8 cellular contexts compared by ENCODE assay signal in the genomic region with DNA sequence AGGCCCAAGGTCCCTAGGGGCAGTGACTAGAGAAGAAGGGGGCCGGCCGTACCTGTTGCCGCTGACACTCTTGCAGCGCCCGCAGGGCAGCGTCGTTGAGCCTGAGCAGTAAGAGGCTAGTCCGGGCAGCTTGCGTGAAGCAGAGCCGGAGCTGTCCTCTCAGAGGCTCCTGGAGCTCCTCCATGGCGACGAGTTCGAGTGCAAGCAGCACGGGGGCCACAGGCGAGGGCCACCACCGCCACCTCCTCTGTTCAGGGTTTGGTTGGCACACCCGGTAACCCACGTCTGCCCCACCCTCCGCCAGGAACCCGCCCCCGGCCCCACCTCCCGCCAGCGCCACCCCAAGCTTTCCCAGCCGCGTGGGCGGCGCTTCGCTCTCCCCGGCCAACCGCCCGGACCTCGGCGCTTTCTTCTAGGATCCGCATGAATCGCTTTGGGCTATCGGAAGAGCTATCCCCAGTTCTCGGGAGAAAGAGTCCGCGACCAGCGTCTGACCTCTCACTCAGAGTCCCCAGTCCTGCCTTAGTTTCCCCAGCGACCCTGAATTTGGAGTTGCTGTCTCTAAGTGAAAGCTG. TPM values are rescaled to one million over a fixed set of nuclear protein-coding genes. Genes with fewer than 3 reads are reported as not detected.
DNase-seq lines count a peak whose midpoint lies in the region; ATAC-seq and TF ChIP-seq lines count a peak whose summit lies in the region.

A gene with protein sequence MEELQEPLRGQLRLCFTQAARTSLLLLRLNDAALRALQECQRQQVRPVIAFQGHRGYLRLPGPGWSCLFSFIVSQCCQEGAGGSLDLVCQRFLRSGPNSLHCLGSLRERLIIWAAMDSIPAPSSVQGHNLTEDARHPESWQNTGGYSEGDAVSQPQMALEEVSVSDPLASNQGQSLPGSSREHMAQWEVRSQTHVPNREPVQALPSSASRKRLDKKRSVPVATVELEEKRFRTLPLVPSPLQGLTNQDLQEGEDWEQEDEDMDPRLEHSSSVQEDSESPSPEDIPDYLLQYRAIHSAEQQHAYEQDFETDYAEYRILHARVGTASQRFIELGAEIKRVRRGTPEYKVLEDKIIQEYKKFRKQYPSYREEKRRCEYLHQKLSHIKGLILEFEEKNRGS (minus strand): TSS at position 249 of the 575 bp plus-strand sequence. CDS start 65 bp downstream, at position 184.

- H3K9me3 Mint-ChIP-seq in activated naive CD4-positive, alpha-beta T cell treated with anti-CD3 and anti-CD28 coated beads, Interleukin-2, amount 50 U/mL, for 24 hours, result no peaks in the 10 kb centered on the region

- H3K4me1 Mint-ChIP-seq in activated naive CD4-positive, alpha-beta T cell treated with anti-CD3 and anti-CD28 coated beads, Interleukin-2, amount 50 U/mL, for 24 hours, result peaks cover 21% of the 10 kb centered on the region

- H3K27ac Mint-ChIP-seq in activated naive CD4-positive, alpha-beta T cell treated with anti-CD3 and anti-CD28 coated beads, Interleukin-2, amount 50 U/mL, for 24 hours, result peak within 1 kb of the TSS; percentile 89

- DNase-seq in DMS79 (lab: John Stamatoyannopoulos, UW) (peak; percentile 33), LNCaP clone FGC (ENCODE audit: low read depth) (peak; percentile 52), SHP77 treated with DMSO at 0.1 percent for 48 hours (lab: John Stamatoyannopoulos, UW) (peak; percentile 63), Right ventricle myocardium inferior (ENCODE audit: missing footprints) (peak; percentile 91), posterior cingulate gyrus (peak in 8 of 10 donors; percentile 41 to 92 (median 65)), ureter (ENCODE audit: low spot score) (peak; percentile 79)

- H3K4me3 ChIP-seq in LNCaP clone FGC (ENCODE audit: low read depth, low read length), result peak within 1 kb of the TSS; percentile 98

- TF ChIP-seq CTCF in LNCaP clone FGC (IDR thresholded peaks at IDR 0.05; ENCODE audit: control insufficient read depth, extremely low read depth, insufficient read depth), result no peak

- intact Hi-C loops in Right ventricle myocardium inferior (cut with DNase I) (loop anchor here (10.0 kb wide), 1 partner anchor 48 kb away; a partner anchor contains a TSS), posterior cingulate gyrus (cut with DNase I) (no loop called here)

- H3K27me3 Mint-ChIP-seq in activated naive CD4-positive, alpha-beta T cell treated with anti-CD3 and anti-CD28 coated beads, Interleukin-2, amount 50 U/mL, for 24 hours, result no peaks in the 10 kb centered on the region

- peak within 1 kb of the TSS; percentile 90 for H3K4me3 Mint-ChIP-seq in activated naive CD4-positive, alpha-beta T cell treated with anti-CD3 and anti-CD28 coated beads, Interleukin-2, amount 50 U/mL, for 24 hours

- ATAC-seq in GM21737 (IDR thresholded peaks at IDR 0.05; ENCODE audit: unreplicated experiment), result peak; percentile 26
- peak; percentile 88 for ATAC-seq in Right ventricle myocardium inferior

- no peaks in the 10 kb centered on the region for H3K36me3 Mint-ChIP-seq in activated naive CD4-positive, alpha-beta T cell treated with anti-CD3 and anti-CD28 coated beads, Interleukin-2, amount 50 U/mL, for 24 hours

RNA-seq across cellular contexts. Expression of the gene that starts here (rescaled TPM):
- total RNA-seq in Right ventricle myocardium inferior (1.5 TPM), ureter (2.9 TPM)

Comparison
In these comparisons a context has a peak if more than half of its experiments do, and no peak if none do; other contexts are left out.
1. Peak in every context shown above with its lines: DNase-seq, ATAC-seq and H3K4me3 ChIP-seq.
2. DNase-seq: peak in every context shown above with its lines; median percentile 91 in Right ventricle myocardium inferior; 79 in ureter; 65 in posterior cingulate gyrus; 63 in SHP77 treated with DMSO at 0.1 percent for 48 hours; 52 in LNCaP clone FGC; 33 in DMS79.